20 cellular contexts compared by ENCODE assay signal in genomic region chr19:5617080-5617479, GRCh38. TPM values are rescaled to one million over a fixed set of nuclear protein-coding genes. Genes with fewer than 3 reads are reported as not detected.
DNase-seq lines count a peak whose midpoint lies in the region; ATAC-seq, FAIRE-seq and TF ChIP-seq lines count a peak whose summit lies in the region.
"Had no signal": no experiment of that assay in that cellular context is flagged by ENCODE, and none has a peak within 500 bp of the region (broad histone marks: within the 10 kb centered on the region; RNA-seq: fewer than 3 reads in every experiment).

No MANE protein-coding gene starts in this region.

- H3K9me3 ChIP-seq in Loucy (ENCODE audit: insufficient read depth, low read depth, low read length): no peaks in the 10 kb centered on the region
- no peaks in the 10 kb centered on the region for H3K9me3 ChIP-seq in naive thymus-derived CD4-positive, alpha-beta T cell (ENCODE audit: control insufficient read depth in 2 of 3, low read length in 3 of 3)
- no peaks in the 10 kb centered on the region for H3K9me3 ChIP-seq in kidney (ENCODE audit: control insufficient read depth in 1 of 2, low read length in 2 of 2)
- H3K9me3 ChIP-seq: HAP-1 had no signal

- H3K4me2 ChIP-seq in Loucy (ENCODE audit: low read depth, low read length, poor library complexity, severe bottlenecking): peak overlapping the region; percentile 98

- no peak for ATAC-seq in activated T-cell treated with anti-CD3 and anti-CD28 coated beads, Interleukin-2, amount 50 U/mL, for 72 hours (replicated peaks in 1 of 2)
- ATAC-seq in naive thymus-derived CD4-positive, alpha-beta T cell: no peak
- ATAC-seq: HepG2 had no signal

- peak overlapping the region; percentile 4 for H3K27ac ChIP-seq in naive thymus-derived CD4-positive, alpha-beta T cell (ENCODE audit: low read depth, low read length)
- H3K27ac ChIP-seq in kidney (ENCODE audit: low read depth in 2 of 2, low read length in 2 of 2): no peak overlapping the region
- H3K27ac ChIP-seq: GM23248 had no signal

- H3K79me2 ChIP-seq in Loucy (ENCODE audit: insufficient read depth, low read length): peaks cover 69% of the 10 kb centered on the region

- TF ChIP-seq CTCF in Loucy (conservative IDR thresholded peaks at IDR 0.05; ENCODE audit: low read length) (no peak), kidney (IDR thresholded peaks at IDR 0.05; ENCODE audit: borderline replicate concordance, extremely low read depth, insufficient read depth) (no peak)

- H3K9me3 Mint-ChIP-seq in activated T-cell treated with anti-CD3 and anti-CD28 coated beads, Interleukin-2, amount 50 U/mL, for 72 hours: no peaks in the 10 kb centered on the region
- H3K9me3 Mint-ChIP-seq in naive thymus-derived CD4-positive, alpha-beta T cell: no peaks in the 10 kb centered on the region
- H3K9me3 Mint-ChIP-seq: CD4-positive, CD25-positive, alpha-beta regulatory T cell; CD8-positive, alpha-beta memory T cell had no signal

- peaks cover 56% of the 10 kb centered on the region for H3K36me3 ChIP-seq in Loucy (ENCODE audit: insufficient read depth, low read length)
- peaks cover 36 to 89% (median 43%) of the 10 kb centered on the region in 3 experiments for H3K36me3 ChIP-seq in naive thymus-derived CD4-positive, alpha-beta T cell (ENCODE audit: control insufficient read depth in 2 of 3, insufficient read depth in 3 of 3, low read length in 3 of 3)
- H3K36me3 ChIP-seq in kidney (ENCODE audit: control insufficient read depth in 1 of 2, insufficient read depth in 2 of 2, low read length in 2 of 2): peaks cover 48 to 74% of the 10 kb centered on the region in 2 donors

- H3K36me3 Mint-ChIP-seq in activated T-cell treated with anti-CD3 and anti-CD28 coated beads, Interleukin-2, amount 50 U/mL, for 72 hours (ENCODE audit: insufficient read depth in 2 of 2): peaks cover 28 to 57% of the 10 kb centered on the region in 2 donors
- peaks cover 10 to 61% (median 37%) of the 10 kb centered on the region in 5 donors for H3K36me3 Mint-ChIP-seq in naive thymus-derived CD4-positive, alpha-beta T cell

- H4K20me1 ChIP-seq in Loucy (ENCODE audit: insufficient read depth, low read length, poor library complexity, severe bottlenecking): peaks cover 53% of the 10 kb centered on the region

- CTCF ChIA-PET in naive thymus-derived CD4-positive, alpha-beta T cell (lab: Charles Lee): no interaction called here

- intact Hi-C loops in naive thymus-derived CD4-positive, alpha-beta T cell (cut with micrococcal nuclease): no loop called here
- intact Hi-C loops in kidney (cut with DNase I): no loop called here

- H3K4me1 Mint-ChIP-seq in activated T-cell treated with anti-CD3 and anti-CD28 coated beads, Interleukin-2, amount 50 U/mL, for 72 hours (ENCODE audit: low read depth): peaks cover 44% of the 10 kb centered on the region
- peaks cover 35 to 62% (median 49%) of the 10 kb centered on the region in 7 donors for H3K4me1 Mint-ChIP-seq in naive thymus-derived CD4-positive, alpha-beta T cell

- peaks cover 2% of the 10 kb centered on the region for H3K27me3 ChIP-seq in Loucy (ENCODE audit: insufficient read depth, low read length, poor library complexity, severe bottlenecking)
- no peaks in the 10 kb centered on the region for H3K27me3 ChIP-seq in naive thymus-derived CD4-positive, alpha-beta T cell (ENCODE audit: control insufficient read depth in 2 of 2, insufficient read depth in 2 of 2, low read length in 2 of 2)

- H3K4me1 ChIP-seq in Loucy (ENCODE audit: insufficient read depth, low read length, poor library complexity, severe bottlenecking) (peaks cover 33% of the 10 kb centered on the region), kidney (ENCODE audit: control insufficient read depth in 1 of 2, insufficient read depth in 1 of 2, low read depth in 1 of 2, low read length in 2 of 2) (peaks cover 16 to 18% of the 10 kb centered on the region in 2 donors)
- H3K4me1 ChIP-seq in naive thymus-derived CD4-positive, alpha-beta T cell (ENCODE audit: control insufficient read depth in 2 of 2, insufficient read depth in 2 of 2, low read length in 2 of 2): peaks cover 22 to 33% of the 10 kb centered on the region in 2 donors

- H3K4me3 Mint-ChIP-seq in activated T-cell treated with anti-CD3 and anti-CD28 coated beads, Interleukin-2, amount 50 U/mL, for 72 hours: no peak overlapping the region
- peak overlapping the region in 1 of 10 donors; percentile 97 for H3K4me3 Mint-ChIP-seq in naive thymus-derived CD4-positive, alpha-beta T cell
- H3K4me3 Mint-ChIP-seq: B cell had no signal

- no peaks in the 10 kb centered on the region for H3K27me3 Mint-ChIP-seq in activated T-cell treated with anti-CD3 and anti-CD28 coated beads, Interleukin-2, amount 50 U/mL, for 72 hours (ENCODE audit: low read depth)
- H3K27me3 Mint-ChIP-seq in naive thymus-derived CD4-positive, alpha-beta T cell: no peaks in the 10 kb centered on the region
- H3K27me3 Mint-ChIP-seq: B cell; CD4-positive, CD25-positive, alpha-beta regulatory T cell had no signal

- no peak for DNase-seq in activated T-cell treated with anti-CD3 and anti-CD28 coated beads, Interleukin-2, amount 50 U/mL, for 72 hours
- DNase-seq in activated T-cell treated with anti-CD3 and anti-CD28 coated beads, Interleukin-2, amount 50 U/mL, for 48 hours: no peak
- no peak for DNase-seq in naive thymus-derived CD4-positive, alpha-beta T cell
- DNase-seq in SK-N-DZ (ENCODE audit: low spot score): no peak
- DNase-seq in kidney: no peak
- DNase-seq: C1 segment of cervical spinal cord; CD4-positive, CD25-positive, alpha-beta regulatory T cell; CD8-positive, alpha-beta memory T cell; COR-L47; DMS 273 treated with DMSO at 0.1 percent for 48 hours; DMS53; DND-41; EL; GM23248 had no signal

- POLR2A ChIA-PET in naive thymus-derived CD4-positive, alpha-beta T cell (lab: Charles Lee): no interaction called here

- no peak overlapping the region for H2AFZ ChIP-seq in Loucy (ENCODE audit: low read length)
- H2AFZ ChIP-seq: GM23248 had no signal

- no peak overlapping the region for H3K4me3 ChIP-seq in Loucy (ENCODE audit: low read length, poor library complexity, severe bottlenecking)
- H3K4me3 ChIP-seq in naive thymus-derived CD4-positive, alpha-beta T cell (ENCODE audit: low read length): no peak overlapping the region
- no peak overlapping the region for H3K4me3 ChIP-seq in kidney (ENCODE audit: low read length in 2 of 2)
- H3K4me3 ChIP-seq: GM23248, HAP-1 had no signal

- H3K9me2 ChIP-seq in Loucy (replicated peaks; ENCODE audit: low read depth, low read length): no peaks in the 10 kb centered on the region

- peak overlapping the region; percentile 86 for H3K27ac Mint-ChIP-seq in activated T-cell treated with anti-CD3 and anti-CD28 coated beads, Interleukin-2, amount 50 U/mL, for 72 hours
- no peak overlapping the region for H3K27ac Mint-ChIP-seq in naive thymus-derived CD4-positive, alpha-beta T cell
- H3K27ac Mint-ChIP-seq: B cell had no signal

- no peak for FAIRE-seq in kidney (lab: Jason Lieb, UNC)
- FAIRE-seq: G401.6, GM12891, HepG2 had no signal

- H3K9ac ChIP-seq in Loucy (ENCODE audit: low read depth, low read length, poor library complexity, severe bottlenecking) (peak overlapping the region; percentile 40), kidney (ENCODE audit: low read length in 2 of 2) (no peak overlapping the region)
- H3K9ac ChIP-seq: GM23248 had no signal

- H3F3A ChIP-seq in Loucy (ENCODE audit: low read depth): no peaks in the 10 kb centered on the region

RNA-seq across cellular contexts. Expression of gene SAFB2, which starts 5.5 kb away (rescaled TPM):
- 100 to 1,000 TPM in 1 of 2 donors, 10 to 100 TPM in 1; 83.2 to 106 TPM for total RNA-seq in activated T-cell treated with anti-CD3 and anti-CD28 coated beads, Interleukin-2, amount 50 U/mL, for 72 hours
- 100 to 1,000 TPM; 112 to 250 (median 243) TPM for total RNA-seq in naive thymus-derived CD4-positive, alpha-beta T cell
- polyA plus RNA-seq in naive thymus-derived CD4-positive, alpha-beta T cell: 10 to 100 TPM; 28.5 to 49.2 TPM
- polyA plus RNA-seq in SK-N-DZ (2014; cell fraction: cytosol; rRNA removed): 8.3 and 12.7 TPM in 2 replicates
- 33.5 and 69.8 TPM in 2 replicates for polyA plus RNA-seq in SK-N-DZ (2014; cell fraction: nucleus; rRNA removed)
- total RNA-seq in kidney: 113 TPM
- polyA plus RNA-seq in kidney (ENCODE audit: insufficient read depth, low read depth, low replicate concordance): 67.1 TPM

RNA-seq across cellular contexts. Expression of gene SAFB, which starts 5.8 kb away (rescaled TPM):
- 100 to 1,000 TPM; 108 to 112 TPM for total RNA-seq in activated T-cell treated with anti-CD3 and anti-CD28 coated beads, Interleukin-2, amount 50 U/mL, for 72 hours
- 100 to 1,000 TPM; 141 to 203 (median 174) TPM for total RNA-seq in naive thymus-derived CD4-positive, alpha-beta T cell
- 100 to 1,000 TPM in 1 of 2 donors, 10 to 100 TPM in 1; 50.3 to 153 TPM for polyA plus RNA-seq in naive thymus-derived CD4-positive, alpha-beta T cell
- polyA plus RNA-seq in SK-N-DZ (2014; cell fraction: cytosol; rRNA removed): 21.0 and 30.1 TPM in 2 replicates
- 45.2 and 117 TPM in 2 replicates for polyA plus RNA-seq in SK-N-DZ (2014; cell fraction: nucleus; rRNA removed)
- total RNA-seq in kidney: 88.6 TPM
- 35.0 TPM for polyA plus RNA-seq in kidney (ENCODE audit: insufficient read depth, low read depth, low replicate concordance)

RNA-seq across cellular contexts. Expression of gene TINCR, which starts 49.3 kb away (rescaled TPM):
- under 1 TPM; 0.91 to 0.93 TPM for total RNA-seq in activated T-cell treated with anti-CD3 and anti-CD28 coated beads, Interleukin-2, amount 50 U/mL, for 72 hours
- total RNA-seq in naive thymus-derived CD4-positive, alpha-beta T cell: 1 to 10 TPM in 2 of 5 experiments, under 1 TPM in 3; 0.70 to 1.9 (median 0.97) TPM
- not detected for polyA plus RNA-seq in naive thymus-derived CD4-positive, alpha-beta T cell
- polyA plus RNA-seq in SK-N-DZ (2014; cell fraction: cytosol; rRNA removed): 0.09 TPM in 1 of 2 replicates, not detected in the other
- polyA plus RNA-seq in SK-N-DZ (2014; cell fraction: nucleus; rRNA removed): not detected in 2 replicates
- total RNA-seq in kidney: 0.94 TPM
- 2.2 TPM for polyA plus RNA-seq in kidney (ENCODE audit: insufficient read depth, low read depth, low replicate concordance)
- polyA plus RNA-seq: CD4-positive, CD25-positive, alpha-beta regulatory T cell; GM23248 had no signal
